14 cellular contexts compared by ENCODE assay signal in the genomic region with DNA sequence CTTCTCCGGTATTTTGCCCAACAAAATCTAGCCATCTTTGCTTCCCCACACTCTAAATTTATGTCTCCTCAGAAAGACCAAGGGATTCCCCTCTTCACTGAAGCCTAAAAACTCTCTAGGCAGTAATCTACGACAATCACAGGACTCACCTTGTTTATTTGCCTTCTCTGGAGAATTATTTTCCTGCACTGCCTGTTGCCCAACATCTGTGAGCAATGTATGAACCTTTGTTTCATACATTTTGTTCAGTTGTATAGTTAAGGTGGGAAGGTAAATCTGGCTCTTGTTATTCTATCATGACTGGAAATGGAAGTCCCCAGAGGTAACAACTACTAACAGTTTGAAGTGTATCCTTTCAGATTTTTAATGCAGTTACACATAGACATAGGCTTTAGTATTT. TPM values are rescaled to one million over a fixed set of nuclear protein-coding genes. Genes with fewer than 3 reads are reported as not detected.
DNase-seq lines count a peak whose midpoint lies in the region; ATAC-seq, FAIRE-seq and TF ChIP-seq lines count a peak whose summit lies in the region.
"Had no signal": no experiment of that assay in that cellular context is flagged by ENCODE, and none has a peak within 500 bp of the region (broad histone marks: within the 10 kb centered on the region; RNA-seq: fewer than 3 reads in every experiment).

No MANE protein-coding gene starts in this region.

- no peak overlapping the region for H2BK15ac ChIP-seq in mesenchymal stem cell (ENCODE audit: low read depth, poor library complexity, severe bottlenecking)

- peaks cover 14% of the 10 kb centered on the region for H3K4me1 Mint-ChIP-seq in GM23338
- peaks cover 30% of the 10 kb centered on the region for H3K4me1 Mint-ChIP-seq in astrocyte (ENCODE audit: low read depth, unreplicated experiment)

- FAIRE-seq in A549 (lab: Jason Lieb, UNC) (no peak), astrocyte (lab: Jason Lieb, UNC) (no peak)
- FAIRE-seq: GM18507 had no signal

- H4K8ac ChIP-seq in mesenchymal stem cell (ENCODE audit: low read length): no peak overlapping the region

- H3K9me3 ChIP-seq in A549 (no peaks in the 10 kb centered on the region), astrocyte (ENCODE audit: insufficient read depth, low read depth, low read length) (no peaks in the 10 kb centered on the region), mesenchymal stem cell (ENCODE audit: control insufficient read depth, low read length) (no peaks in the 10 kb centered on the region)
- H3K9me3 ChIP-seq: Caco-2, esophagus muscularis mucosa had no signal

- no peak overlapping the region for H2BK5ac ChIP-seq in mesenchymal stem cell (ENCODE audit: low read depth, low read length, poor library complexity, severe bottlenecking)

- POLR2A ChIA-PET in A549 (lab: Yijun Ruan, JAX): no interaction called here

- H2AFZ ChIP-seq in GM23338: no peak overlapping the region
- H2AFZ ChIP-seq in astrocyte (ENCODE audit: low read depth, low read length): no peak overlapping the region
- H2AFZ ChIP-seq in mesenchymal stem cell (ENCODE audit: low read depth, low read length): no peak overlapping the region

- peaks cover 2% of the 10 kb centered on the region for H3K27me3 Mint-ChIP-seq in GM23338 (ENCODE audit: insufficient read depth, low read depth, poor library complexity)
- H3K27me3 Mint-ChIP-seq in astrocyte (ENCODE audit: low read depth, unreplicated experiment): no peaks in the 10 kb centered on the region

- no peak for TF ChIP-seq POLR2A in A549 (IDR thresholded peaks at IDR 0.05; ENCODE audit: low read length)

- H3K14ac ChIP-seq in mesenchymal stem cell (ENCODE audit: low read length in 2 of 2): no peak overlapping the region

- H3K27me3 ChIP-seq in GM23338 (ENCODE audit: insufficient read depth) (no peaks in the 10 kb centered on the region), astrocyte (ENCODE audit: insufficient read depth, low read length) (no peaks in the 10 kb centered on the region), mesenchymal stem cell (ENCODE audit: control insufficient read depth in 1 of 2, insufficient read depth in 1 of 2, low read length in 2 of 2) (no peaks in the 10 kb centered on the region)
- H3K27me3 ChIP-seq: esophagus muscularis mucosa had no signal

- no peak overlapping the region for H2BK12ac ChIP-seq in mesenchymal stem cell (ENCODE audit: low read length in 2 of 2)

- peaks cover 2% of the 10 kb centered on the region for H3K79me1 ChIP-seq in mesenchymal stem cell (replicated peaks; ENCODE audit: low read length, poor library complexity, severe bottlenecking)

- H4K20me1 ChIP-seq in GM23338 (replicated peaks; ENCODE audit: insufficient read depth): peaks cover 20% of the 10 kb centered on the region
- H4K20me1 ChIP-seq in astrocyte (ENCODE audit: insufficient read depth, low read length): peaks cover 62% of the 10 kb centered on the region

- 83% methylated on average over 2 of the region's 2 CpGs for WGBS in A549 (ENCODE audit: missing lambda C conversion rate)
- WGBS in mesenchymal stem cell: 90% methylated on average over 2 of the region's 2 CpGs

- H3K9ac ChIP-seq in astrocyte (ENCODE audit: low read length): peak overlapping the region; percentile 100
- H3K9ac ChIP-seq in mesenchymal stem cell (ENCODE audit: low read length): peak overlapping the region; percentile 99

- H3K27ac Mint-ChIP-seq in GM23338: no peak overlapping the region
- no peak overlapping the region for H3K27ac Mint-ChIP-seq in astrocyte (ENCODE audit: unreplicated experiment)

- peak overlapping the region; percentile 89; the same call in 2 of the 3 replicates for H3K4me2 ChIP-seq in A549
- H3K4me2 ChIP-seq in GM23338: peak overlapping the region; percentile 91; the same call in 1 of the 2 replicates
- peak overlapping the region; percentile 94 for H3K4me2 ChIP-seq in astrocyte (ENCODE audit: low read length)
- H3K4me2 ChIP-seq in mesenchymal stem cell (ENCODE audit: low read length, poor library complexity, severe bottlenecking): peak overlapping the region; percentile 54

- H3K4me3 Mint-ChIP-seq in GM23338 (no peak overlapping the region; the same call in 2 of the 3 replicates), astrocyte (ENCODE audit: unreplicated experiment) (peak overlapping the region; percentile 100)

- H3K4me1 ChIP-seq in A549: peaks cover 20% of the 10 kb centered on the region
- peaks cover 18% of the 10 kb centered on the region for H3K4me1 ChIP-seq in GM23338 (ENCODE audit: insufficient read depth)
- peaks cover 17% of the 10 kb centered on the region for H3K4me1 ChIP-seq in astrocyte (ENCODE audit: insufficient read depth, low read length)
- H3K4me1 ChIP-seq in mesenchymal stem cell (ENCODE audit: control insufficient read depth, insufficient read depth, low read depth, low read length): no peaks in the 10 kb centered on the region

- H3K9me2 ChIP-seq in GM23338 (ENCODE audit: insufficient read depth): no peaks in the 10 kb centered on the region

- H3K4ac ChIP-seq in mesenchymal stem cell (ENCODE audit: low read depth in 1 of 2, low read length in 2 of 2): no peak overlapping the region

- no peak overlapping the region for H2AK5ac ChIP-seq in mesenchymal stem cell (ENCODE audit: low read length, severe bottlenecking)

- H3K4me3 ChIP-seq in A549: no peak overlapping the region
- 0 out of 2 replicates have a peak overlapping the region, but pooled peaks have one; percentile 9 for H3K4me3 ChIP-seq in GM23338
- peak overlapping the region; percentile 99 for H3K4me3 ChIP-seq in astrocyte (ENCODE audit: insufficient read depth, low read depth, low read length)
- peak overlapping the region in 1 of 2 experiments; percentile 96 for H3K4me3 ChIP-seq in mesenchymal stem cell (ENCODE audit: insufficient read depth in 1 of 2, low read depth in 1 of 2, low read length in 2 of 2)

- no peak for TF ChIP-seq CTCF in A549 (IDR thresholded peaks at IDR 0.05)
- no peak for TF ChIP-seq CTCF in GM23338 (conservative IDR thresholded peaks at IDR 0.05; ENCODE audit: low read depth in 2 of 2)
- no peak for TF ChIP-seq CTCF in astrocyte (IDR thresholded peaks at IDR 0.05; ENCODE audit: insufficient read depth, low read depth, low read length)
- TF ChIP-seq CTCF in GM10266 (IDR thresholded peaks at IDR 0.05; ENCODE audit: control insufficient read depth, insufficient read depth, low read depth, missing control alignments): no peak

- CTCF ChIA-PET in A549 (lab: Yijun Ruan, JAX): no interaction called here

- H3K36me3 ChIP-seq in GM23338 (ENCODE audit: insufficient read depth): peaks cover 31% of the 10 kb centered on the region
- H3K36me3 ChIP-seq in astrocyte (ENCODE audit: insufficient read depth, low read length): peaks cover 28% of the 10 kb centered on the region
- H3K36me3 ChIP-seq in mesenchymal stem cell (ENCODE audit: control insufficient read depth in 1 of 2, insufficient read depth in 2 of 2, low read depth in 1 of 2, low read length in 2 of 2): peaks cover 6 to 63% of the 10 kb centered on the region in 2 experiments

- H3K9me3 Mint-ChIP-seq in GM23338 (no peaks in the 10 kb centered on the region), astrocyte (ENCODE audit: unreplicated experiment) (no peaks in the 10 kb centered on the region)

- H3K27ac ChIP-seq in A549 (no peak overlapping the region), GM23338 (ENCODE audit: low read depth) (no peak overlapping the region), astrocyte (ENCODE audit: low read depth, low read length) (no peak overlapping the region), mesenchymal stem cell (ENCODE audit: low read length, poor library complexity, severe bottlenecking) (no peak overlapping the region)
- H3K27ac ChIP-seq: esophagus muscularis mucosa had no signal

- no peak for TF ChIP-seq EP300 in A549 (IDR thresholded peaks at IDR 0.05)

- ATAC-seq in A549: no peak
- ATAC-seq in GM23338: no peak
- no peak for ATAC-seq in GM18873 (IDR thresholded peaks at IDR 0.05; ENCODE audit: low FRiP score, unreplicated experiment)

- no peaks in the 10 kb centered on the region; the same call in 1 of the 2 replicates for H3F3A ChIP-seq in GM23338 (replicated peaks; ENCODE audit: low read depth)

- DNase-seq in A549 (ENCODE audit: low read depth in 1 of 2, low spot score in 1 of 2) (no peak), GM23338 (ENCODE audit: low spot score) (no peak), astrocyte (ENCODE audit: low read depth) (no peak), mesenchymal stem cell (no peak), NCI-H345 treated with DMSO at 0.1 percent for 48 hours (lab: John Stamatoyannopoulos, UW; ENCODE audit: unreplicated experiment) (no peak), GM10266 (ENCODE audit: extremely low spot score) (no peak)
- DNase-seq in activated CD8-positive, alpha-beta memory T cell treated with anti-CD3 and anti-CD28 coated beads, Interleukin-2, amount 50 U/mL, for 48 hours: no peak
- DNase-seq: activated naive CD4-positive, alpha-beta T cell treated with Interleukin-2 at 50 U/mL for 16 hours; Caco-2; MV-4-11; NCI-H774 had no signal

- no peak overlapping the region for H2BK120ac ChIP-seq in mesenchymal stem cell (ENCODE audit: low read depth, low read length)

- no peak overlapping the region for H3K18ac ChIP-seq in mesenchymal stem cell (ENCODE audit: low read depth in 1 of 2, low read length in 2 of 2)

- H3K23ac ChIP-seq in mesenchymal stem cell (ENCODE audit: low read length in 2 of 2): no peak overlapping the region

- no peak for TF ChIP-seq RAD21 in A549 (conservative IDR thresholded peaks at IDR 0.05 in 1 of 2, IDR thresholded peaks at IDR 0.05 in 1 of 2)

- no peak overlapping the region for H4K91ac ChIP-seq in mesenchymal stem cell (ENCODE audit: low read length)

- H3K79me2 ChIP-seq in GM23338 (replicated peaks; ENCODE audit: insufficient read depth) (peaks cover 80% of the 10 kb centered on the region), astrocyte (ENCODE audit: insufficient read depth, low read length) (peaks cover 90% of the 10 kb centered on the region)

- peaks cover 22% of the 10 kb centered on the region for H3K36me3 Mint-ChIP-seq in GM23338 (ENCODE audit: low read depth)
- peaks cover 6% of the 10 kb centered on the region for H3K36me3 Mint-ChIP-seq in astrocyte (ENCODE audit: low read depth, unreplicated experiment)

RNA-seq across cellular contexts. Expression of a gene that starts 2.2 kb away (rescaled TPM):
- polyA plus RNA-seq in A549 (2011; rRNA removed) (149 and 188 TPM in 2 replicates), A549 (2017; fragmentation: RNase III; extraction: RNeasy Plus Mini Kit Qiagen cat#74134 plus additional on column Dnase treatment) (80.3 to 83.5 TPM (median 82.5 TPM) in 3 replicates), GM23338 (2016; fragmentation: Nextera tagmentation; extraction: Ambion mirVana) (52.1 and 58.2 TPM in 2 replicates)
- polyA plus RNA-seq in A549 (2012; cell fraction: cytosol; rRNA removed): 54.1 and 67.7 TPM in 2 replicates
- 49.6 and 65.0 TPM in 2 replicates for polyA plus RNA-seq in A549 (2012; cell fraction: nucleus; rRNA removed)
- 191 and 211 TPM in 2 replicates for polyA minus RNA-seq in A549 (2011; rRNA and poly(A)+ RNA removed)
- total RNA-seq in GM23338 (2014; rRNA removed; shearing (Covaris generic)): 87.1 and 104 TPM in 2 replicates
- 281 and 305 TPM in 2 replicates for total RNA-seq in astrocyte
- 189 TPM for polyA plus RNA-seq in mesenchymal stem cell (2013, experiment 1 of 2)
- 186 TPM for polyA plus RNA-seq in mesenchymal stem cell (2013, experiment 2 of 2)

RNA-seq across cellular contexts. Expression of a gene that starts 2.3 kb away (rescaled TPM):
- polyA plus RNA-seq in A549 (2011; rRNA removed) (90.4 and 91.6 TPM in 2 replicates), A549 (2017; fragmentation: RNase III; extraction: RNeasy Plus Mini Kit Qiagen cat#74134 plus additional on column Dnase treatment) (40.5 to 44.6 TPM (median 41.6 TPM) in 3 replicates), GM23338 (2016; fragmentation: Nextera tagmentation; extraction: Ambion mirVana) (36.0 and 37.4 TPM in 2 replicates)
- polyA plus RNA-seq in A549 (2012; cell fraction: cytosol; rRNA removed): 53.6 and 63.9 TPM in 2 replicates
- polyA plus RNA-seq in A549 (2012; cell fraction: nucleus; rRNA removed): 111 and 121 TPM in 2 replicates
- 73.7 and 84.8 TPM in 2 replicates for polyA minus RNA-seq in A549 (2011; rRNA and poly(A)+ RNA removed)
- total RNA-seq in GM23338 (2014; rRNA removed; shearing (Covaris generic)): 45.9 and 47.5 TPM in 2 replicates
- 171 and 187 TPM in 2 replicates for total RNA-seq in astrocyte
- 193 TPM for polyA plus RNA-seq in mesenchymal stem cell (2013, experiment 1 of 2)
- polyA plus RNA-seq in mesenchymal stem cell (2013, experiment 2 of 2): 190 TPM

RNA-seq across cellular contexts. Expression of a gene that starts 26.0 kb away (rescaled TPM):
- polyA plus RNA-seq in A549 (2011; rRNA removed) (0.63 and 0.67 TPM in 2 replicates), A549 (2017; fragmentation: RNase III; extraction: RNeasy Plus Mini Kit Qiagen cat#74134 plus additional on column Dnase treatment) (0.29 to 0.49 TPM (median 0.34 TPM) in 3 replicates), GM23338 (2016; fragmentation: Nextera tagmentation; extraction: Ambion mirVana) (0.78 and 0.89 TPM in 2 replicates)
- 0.37 and 0.38 TPM in 2 replicates for polyA plus RNA-seq in A549 (2012; cell fraction: cytosol; rRNA removed)
- 1.6 and 2.1 TPM in 2 replicates for polyA plus RNA-seq in A549 (2012; cell fraction: nucleus; rRNA removed)
- polyA minus RNA-seq in A549 (2011; rRNA and poly(A)+ RNA removed): 0.21 and 0.58 TPM in 2 replicates
- total RNA-seq in GM23338 (2014; rRNA removed; shearing (Covaris generic)): 0.50 and 0.69 TPM in 2 replicates
- total RNA-seq in astrocyte: 0.55 and 0.70 TPM in 2 replicates
- 0.23 TPM for polyA plus RNA-seq in mesenchymal stem cell (2013, experiment 1 of 2)
- polyA plus RNA-seq in mesenchymal stem cell (2013, experiment 2 of 2): 0.16 TPM
- total RNA-seq: esophagus muscularis mucosa had no signal

RNA-seq across cellular contexts. Expression of a gene that starts 55.9 kb away (rescaled TPM):
- polyA plus RNA-seq in A549 (2011; rRNA removed) (54.3 and 56.7 TPM in 2 replicates), A549 (2017; fragmentation: RNase III; extraction: RNeasy Plus Mini Kit Qiagen cat#74134 plus additional on column Dnase treatment) (23.6 to 25.1 TPM (median 24.8 TPM) in 3 replicates), GM23338 (2016; fragmentation: Nextera tagmentation; extraction: Ambion mirVana) (18.4 and 21.8 TPM in 2 replicates)
- 15.1 and 17.6 TPM in 2 replicates for polyA plus RNA-seq in A549 (2012; cell fraction: cytosol; rRNA removed)
- polyA plus RNA-seq in A549 (2012; cell fraction: nucleus; rRNA removed): 8.3 and 10.2 TPM in 2 replicates
- polyA minus RNA-seq in A549 (2011; rRNA and poly(A)+ RNA removed): 32.1 and 33.0 TPM in 2 replicates
- 56.7 and 84.9 TPM in 2 replicates for total RNA-seq in GM23338 (2014; rRNA removed; shearing (Covaris generic))
- 59.2 and 64.2 TPM in 2 replicates for total RNA-seq in astrocyte
- 25.8 TPM for polyA plus RNA-seq in mesenchymal stem cell (2013, experiment 1 of 2)
- 26.9 TPM for polyA plus RNA-seq in mesenchymal stem cell (2013, experiment 2 of 2)

RNA-seq across cellular contexts. Expression of a gene that starts 59.5 kb away (rescaled TPM):
- polyA plus RNA-seq in A549 (2011; rRNA removed) (3.9 and 4.5 TPM in 2 replicates), A549 (2017; fragmentation: RNase III; extraction: RNeasy Plus Mini Kit Qiagen cat#74134 plus additional on column Dnase treatment) (2.9 to 4.2 TPM (median 4.1 TPM) in 3 replicates), GM23338 (2016; fragmentation: Nextera tagmentation; extraction: Ambion mirVana) (16.8 and 17.7 TPM in 2 replicates)
- 1.5 and 2.1 TPM in 2 replicates for polyA plus RNA-seq in A549 (2012; cell fraction: cytosol; rRNA removed)
- polyA plus RNA-seq in A549 (2012; cell fraction: nucleus; rRNA removed): 3.7 and 4.6 TPM in 2 replicates
- polyA minus RNA-seq in A549 (2011; rRNA and poly(A)+ RNA removed): 3.3 TPM in 2 replicates
- total RNA-seq in GM23338 (2014; rRNA removed; shearing (Covaris generic)): 42.8 and 51.3 TPM in 2 replicates
- 25.5 and 26.1 TPM in 2 replicates for total RNA-seq in astrocyte
- polyA plus RNA-seq in mesenchymal stem cell (2013, experiment 1 of 2): 9.6 TPM
- 8.8 TPM for polyA plus RNA-seq in mesenchymal stem cell (2013, experiment 2 of 2)
